In the genomic region with DNA sequence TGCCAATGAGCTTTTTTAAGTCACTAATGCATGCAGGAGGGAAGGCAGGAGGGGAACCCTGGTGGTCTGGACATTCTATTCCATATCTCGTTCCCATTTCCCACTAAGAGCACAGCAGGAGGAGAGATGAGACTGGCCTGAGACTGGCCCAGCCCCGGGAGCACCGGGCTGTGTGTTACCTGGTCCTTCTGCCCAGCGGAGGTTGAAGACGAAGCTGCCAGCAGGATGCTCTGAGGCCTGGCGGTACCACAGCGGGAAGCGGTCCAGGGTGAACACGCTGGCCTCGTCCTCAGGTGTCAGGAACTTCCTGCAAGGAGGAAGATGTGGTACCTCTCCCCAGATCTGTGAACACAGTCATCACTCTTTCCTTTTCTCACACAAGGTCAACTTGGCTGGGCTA, we compare ENCODE assay signal across 17 cellular contexts. TPM values are rescaled to one million over a fixed set of nuclear protein-coding genes. Genes with fewer than 3 reads are reported as not detected.
DNase-seq lines count a peak whose midpoint lies in the region; ATAC-seq and TF ChIP-seq lines count a peak whose summit lies in the region.
"Had no signal": no experiment of that assay in that cellular context is flagged by ENCODE, and none has a peak within 500 bp of the region (broad histone marks: within the 10 kb centered on the region; RNA-seq: fewer than 3 reads in every experiment).

No MANE protein-coding gene starts in this region.

- TF ChIP-seq CTCF in WTC11 (IDR thresholded peaks at IDR 0.05) (no peak), sigmoid colon (IDR thresholded peaks at IDR 0.05) (no peak), RWPE1 (conservative IDR thresholded peaks at IDR 0.05; ENCODE audit: low read depth) (no peak)

- POLR2A ChIA-PET in WTC11 (lab: Charles Lee) (no interaction called here), RWPE1 (lab: Yijun Ruan, JAX; ENCODE audit: low non-redundant PET) (interaction anchor here (0.7 kb wide), 1 partner anchor 13 kb away, joined by 9 read pairs; no protein-coding TSS in a partner anchor)

- H3K9me3 Mint-ChIP-seq in WTC11 = no peaks in the 10 kb centered on the region

- no peak overlapping the region for H3K27ac ChIP-seq in sigmoid colon
- no peak overlapping the region for H3K27ac ChIP-seq in RWPE1
- H3K27ac ChIP-seq: C4-2B had no signal

- intact Hi-C loops in sigmoid colon (cut with DNase I) = no loop called here

- H3K36me3 ChIP-seq in H7 (replicated peaks; ENCODE audit: control insufficient read depth, insufficient read depth, low read length) (no peaks in the 10 kb centered on the region), sigmoid colon (no peaks in the 10 kb centered on the region)

- H3K9me3 ChIP-seq in sigmoid colon = no peaks in the 10 kb centered on the region

- H3K4me3 Mint-ChIP-seq in WTC11 = no peak overlapping the region

- TF ChIP-seq EP300 in sigmoid colon (IDR thresholded peaks at IDR 0.05) = no peak

- no peak overlapping the region for H3K4me3 ChIP-seq in H7 (ENCODE audit: insufficient read depth, low read depth, low read length)
- H3K4me3 ChIP-seq in sigmoid colon = no peak overlapping the region

- peak; percentile 68 for DNase-seq in H7
- DNase-seq in WTC11 (ENCODE audit: low spot score) = peak; percentile 10
- DNase-seq in left lobe of liver (ENCODE audit: low spot score) = peak; percentile 33
- DNase-seq in sigmoid colon = peak; percentile 34
- no peak for DNase-seq in RWPE1 (ENCODE audit: low spot score)
- DNase-seq in GM19240 (ENCODE audit: insufficient read length, low spot score) = no peak
- no peak for DNase-seq in NCI-H526 (lab: John Stamatoyannopoulos, UW)
- DNase-seq: NCI-H1105 treated with DMSO at 0.1 percent for 48 hours, NCI-H1694, NCI-H2081 treated with DMSO at 0.1 percent for 48 hours, NCI-H774, OCI-M1, SHP77 treated with DMSO at 0.1 percent for 48 hours had no signal

- no peaks in the 10 kb centered on the region for H3K36me3 Mint-ChIP-seq in WTC11

- peaks cover 46% of the 10 kb centered on the region for H3K4me1 Mint-ChIP-seq in WTC11

- H3K4me1 ChIP-seq in sigmoid colon = no peaks in the 10 kb centered on the region

- no peaks in the 10 kb centered on the region for H3K27me3 Mint-ChIP-seq in WTC11 (ENCODE audit: low read depth)

- H3K27ac Mint-ChIP-seq in WTC11 = no peak overlapping the region

- 76 to 78% methylated on average over 10 of the region's 10 CpGs for WGBS in sigmoid colon, 2 donors

- CTCF ChIA-PET in WTC11 (lab: Charles Lee) = interaction anchor here (1.4 to 1.8 kb wide), 3 partner anchors 13 to 191 kb away, joined by 4 to 7 read pairs (median 5); no protein-coding TSS in a partner anchor
- CTCF ChIA-PET in RWPE1 (lab: Yijun Ruan, JAX) = interaction anchor here (0.5 kb wide), 1 partner anchor 78 kb away, joined by 3 read pairs; no protein-coding TSS in a partner anchor

- TF ChIP-seq POLR2A in sigmoid colon (IDR thresholded peaks at IDR 0.05) = no peak

- ATAC-seq in WTC11 (no peak), left lobe of liver (no peak)
- ATAC-seq: HCT116, SK-N-SH treated with all-trans-retinoic acid at 6 μM for 48 hours had no signal

- H3K27me3 ChIP-seq in H7 (ENCODE audit: control insufficient read depth, insufficient read depth, low read length) (no peaks in the 10 kb centered on the region), sigmoid colon (no peaks in the 10 kb centered on the region)

TF ChIP-seq in WTC11, 78 proteins besides CTCF, POLR2A, EP300 and RAD21 (continues in another document):
- TF ChIP-seq SMAD4 (CRISPR knock-in tag; IDR thresholded peaks at IDR 0.05) (no peak), ZNF263 (CRISPR knock-in tag; IDR thresholded peaks at IDR 0.05; ENCODE audit: low read depth) (no peak), ELF4 (CRISPR knock-in tag; IDR thresholded peaks at IDR 0.05; ENCODE audit: low read depth) (no peak), SP1 (CRISPR knock-in tag; conservative IDR thresholded peaks at IDR 0.05) (no peak), ZBTB21 (CRISPR knock-in tag; IDR thresholded peaks at IDR 0.05; ENCODE audit: borderline replicate concordance) (no peak), TCF7 (CRISPR knock-in tag; IDR thresholded peaks at IDR 0.05; ENCODE audit: low read depth) (no peak), MYBL2 (CRISPR knock-in tag; IDR thresholded peaks at IDR 0.05) (no peak), JUN (CRISPR knock-in tag; IDR thresholded peaks at IDR 0.05) (no peak)
- TF ChIP-seq, protein P1, sequence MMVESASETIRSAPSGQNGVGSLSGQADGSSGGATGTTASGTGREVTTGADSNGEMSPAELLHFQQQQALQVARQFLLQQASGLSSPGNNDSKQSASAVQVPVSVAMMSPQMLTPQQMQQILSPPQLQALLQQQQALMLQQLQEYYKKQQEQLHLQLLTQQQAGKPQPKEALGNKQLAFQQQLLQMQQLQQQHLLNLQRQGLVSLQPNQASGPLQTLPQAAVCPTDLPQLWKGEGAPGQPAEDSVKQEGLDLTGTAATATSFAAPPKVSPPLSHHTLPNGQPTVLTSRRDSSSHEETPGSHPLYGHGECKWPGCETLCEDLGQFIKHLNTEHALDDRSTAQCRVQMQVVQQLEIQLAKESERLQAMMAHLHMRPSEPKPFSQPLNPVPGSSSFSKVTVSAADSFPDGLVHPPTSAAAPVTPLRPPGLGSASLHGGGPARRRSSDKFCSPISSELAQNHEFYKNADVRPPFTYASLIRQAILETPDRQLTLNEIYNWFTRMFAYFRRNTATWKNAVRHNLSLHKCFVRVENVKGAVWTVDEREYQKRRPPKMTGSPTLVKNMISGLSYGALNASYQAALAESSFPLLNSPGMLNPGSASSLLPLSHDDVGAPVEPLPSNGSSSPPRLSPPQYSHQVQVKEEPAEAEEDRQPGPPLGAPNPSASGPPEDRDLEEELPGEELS (CRISPR knock-in tag; IDR thresholded peaks at IDR 0.05) = no peak
- TF ChIP-seq, protein P2, sequence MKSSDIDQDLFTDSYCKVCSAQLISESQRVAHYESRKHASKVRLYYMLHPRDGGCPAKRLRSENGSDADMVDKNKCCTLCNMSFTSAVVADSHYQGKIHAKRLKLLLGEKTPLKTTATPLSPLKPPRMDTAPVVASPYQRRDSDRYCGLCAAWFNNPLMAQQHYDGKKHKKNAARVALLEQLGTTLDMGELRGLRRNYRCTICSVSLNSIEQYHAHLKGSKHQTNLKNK (CRISPR knock-in tag; IDR thresholded peaks at IDR 0.05) = no peak
- TF ChIP-seq, protein P3, sequence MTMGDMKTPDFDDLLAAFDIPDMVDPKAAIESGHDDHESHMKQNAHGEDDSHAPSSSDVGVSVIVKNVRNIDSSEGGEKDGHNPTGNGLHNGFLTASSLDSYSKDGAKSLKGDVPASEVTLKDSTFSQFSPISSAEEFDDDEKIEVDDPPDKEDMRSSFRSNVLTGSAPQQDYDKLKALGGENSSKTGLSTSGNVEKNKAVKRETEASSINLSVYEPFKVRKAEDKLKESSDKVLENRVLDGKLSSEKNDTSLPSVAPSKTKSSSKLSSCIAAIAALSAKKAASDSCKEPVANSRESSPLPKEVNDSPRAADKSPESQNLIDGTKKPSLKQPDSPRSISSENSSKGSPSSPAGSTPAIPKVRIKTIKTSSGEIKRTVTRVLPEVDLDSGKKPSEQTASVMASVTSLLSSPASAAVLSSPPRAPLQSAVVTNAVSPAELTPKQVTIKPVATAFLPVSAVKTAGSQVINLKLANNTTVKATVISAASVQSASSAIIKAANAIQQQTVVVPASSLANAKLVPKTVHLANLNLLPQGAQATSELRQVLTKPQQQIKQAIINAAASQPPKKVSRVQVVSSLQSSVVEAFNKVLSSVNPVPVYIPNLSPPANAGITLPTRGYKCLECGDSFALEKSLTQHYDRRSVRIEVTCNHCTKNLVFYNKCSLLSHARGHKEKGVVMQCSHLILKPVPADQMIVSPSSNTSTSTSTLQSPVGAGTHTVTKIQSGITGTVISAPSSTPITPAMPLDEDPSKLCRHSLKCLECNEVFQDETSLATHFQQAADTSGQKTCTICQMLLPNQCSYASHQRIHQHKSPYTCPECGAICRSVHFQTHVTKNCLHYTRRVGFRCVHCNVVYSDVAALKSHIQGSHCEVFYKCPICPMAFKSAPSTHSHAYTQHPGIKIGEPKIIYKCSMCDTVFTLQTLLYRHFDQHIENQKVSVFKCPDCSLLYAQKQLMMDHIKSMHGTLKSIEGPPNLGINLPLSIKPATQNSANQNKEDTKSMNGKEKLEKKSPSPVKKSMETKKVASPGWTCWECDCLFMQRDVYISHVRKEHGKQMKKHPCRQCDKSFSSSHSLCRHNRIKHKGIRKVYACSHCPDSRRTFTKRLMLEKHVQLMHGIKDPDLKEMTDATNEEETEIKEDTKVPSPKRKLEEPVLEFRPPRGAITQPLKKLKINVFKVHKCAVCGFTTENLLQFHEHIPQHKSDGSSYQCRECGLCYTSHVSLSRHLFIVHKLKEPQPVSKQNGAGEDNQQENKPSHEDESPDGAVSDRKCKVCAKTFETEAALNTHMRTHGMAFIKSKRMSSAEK (CRISPR knock-in tag; IDR thresholded peaks at IDR 0.05; ENCODE audit: borderline replicate concordance) = no peak

RNA-seq across cellular contexts. Expression of a gene that starts 23.9 kb away (rescaled TPM):
- 0.42 TPM in 1 of 2 replicates, not detected in the other for total RNA-seq in H7 (2014; rRNA removed; shearing (Covaris generic))
- total RNA-seq in WTC11 (2021) (0.30 to 0.66 TPM (median 0.34 TPM) in 3 replicates), left lobe of liver (not detected), sigmoid colon (under 1 TPM in 1 of 4 donors, not detected in 3; 0.41 TPM)
- polyA plus RNA-seq in sigmoid colon = under 1 TPM in 1 of 3 donors, not detected in 2; 0.09 TPM
- total RNA-seq: NCI-H460 had no signal

Comparison
In these comparisons a context has a peak if more than half of its experiments do, and no peak if none do; other contexts are left out.
1. DNase-seq: peak in H7 (single experiment), WTC11 (single experiment), left lobe of liver (single experiment) and sigmoid colon (single experiment); none in RWPE1 (single experiment), GM19240 (single experiment) and NCI-H526 (0 of 2).